8 cellular contexts compared by ENCODE assay signal in the genomic region with DNA sequence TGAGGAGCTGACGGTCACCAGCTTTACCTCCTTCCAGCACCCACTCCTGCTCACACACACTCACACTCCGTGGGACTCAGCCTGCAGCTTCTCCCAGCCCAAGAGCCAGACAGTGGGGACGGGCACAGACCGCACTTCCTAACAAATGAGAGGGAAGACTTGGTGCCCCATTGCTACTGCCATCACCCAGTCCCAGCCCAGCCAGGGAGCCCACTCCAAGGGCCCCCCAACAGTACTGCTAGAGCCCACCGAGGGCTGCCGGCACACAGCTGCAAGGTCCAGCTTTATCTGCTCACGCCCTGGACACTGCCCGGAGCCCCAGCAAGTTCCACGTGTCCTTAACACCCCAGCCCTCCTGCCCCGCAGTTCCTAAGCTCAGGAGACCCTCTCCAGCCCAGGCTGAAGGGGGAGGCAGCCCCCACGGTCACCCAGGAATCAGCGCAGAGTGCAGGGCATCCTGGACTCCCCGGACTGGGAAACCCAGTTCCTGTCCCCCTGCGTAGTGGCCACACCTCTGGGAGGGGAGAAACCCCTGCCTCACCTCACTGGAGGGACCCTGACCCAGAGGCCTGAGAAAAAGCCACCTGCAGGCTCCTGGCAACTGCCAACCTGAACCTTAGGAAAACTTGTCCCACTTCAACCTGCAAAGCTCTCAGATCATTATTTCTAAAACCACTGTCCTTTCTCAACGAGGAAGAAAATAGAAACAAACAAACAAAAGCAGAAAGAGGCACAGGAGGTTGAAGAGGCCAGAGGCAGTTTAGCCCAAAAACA. TPM values are rescaled to one million over a fixed set of nuclear protein-coding genes. Genes with fewer than 3 reads are reported as not detected.
A peak's percentile ranks its signal among the peaks of the same experiment; 100 is the strongest.
DNase-seq lines count a peak whose midpoint lies in the region; ATAC-seq and TF ChIP-seq lines count a peak whose summit lies in the region.
"Not testable (repeated sequence)": the region's sequence is repeated elsewhere in the genome, so short reads cannot be mapped to it uniquely, and the experiment has no call there.

No MANE protein-coding gene starts in this region.

- ATAC-seq in psoas muscle, upper lobe of right lung: not testable (repeated sequence)

- not testable (repeated sequence) for H3K14ac ChIP-seq in mesenchymal stem cell (ENCODE audit: low read length in 2 of 2)

- peaks cover 17% of the 10 kb centered on the region for H3K36me3 Mint-ChIP-seq in Calu3 (ENCODE audit: insufficient read depth, unreplicated experiment)
- not testable (repeated sequence) for H3K36me3 Mint-ChIP-seq in activated CD4-positive, alpha-beta T cell treated with anti-CD3 and anti-CD28 coated beads, Interleukin-2, amount 10 ng/mL, durations not matched to agents 7 days and 5 days (ENCODE audit: low read depth)

- peak overlapping the region; percentile 89 for H3K4me2 ChIP-seq in mesenchymal stem cell (ENCODE audit: low read length, poor library complexity, severe bottlenecking)

- WGBS in mesenchymal stem cell = 89% methylated on average over 13 of the region's 15 CpGs
- WGBS in psoas muscle, 3 donors = 73 to 84% (median 74%) methylated on average over 13 to 14 of the region's 15 CpGs

- intact Hi-C loops in Calu3 (cut with micrococcal nuclease; ENCODE audit: unreplicated experiment); upper lobe of right lung (cut with DNase I): not testable (repeated sequence)
- intact Hi-C loops in psoas muscle (cut with DNase I) = loop anchor here (10.0 kb wide), 2 partner anchors 57 to 67 kb away; no protein-coding TSS in a partner anchor

- H2BK120ac ChIP-seq in mesenchymal stem cell (ENCODE audit: low read depth, low read length) = not testable (repeated sequence)

- POLR2A ChIA-PET in activated CD4-positive, alpha-beta T cell treated with anti-CD3 and anti-CD28 coated beads, Interleukin-2, amount 10 ng/mL, durations not matched to agents 7 days and 5 days (lab: Charles Lee) = not testable (repeated sequence)

- not testable (repeated sequence) for H3K4ac ChIP-seq in mesenchymal stem cell (ENCODE audit: low read depth in 1 of 2, low read length in 2 of 2)

- BruUV-seq in Calu3 (replicated peaks; lab: Mats Ljungman, UMichigan) = not testable (repeated sequence)

- H2BK12ac ChIP-seq in mesenchymal stem cell (ENCODE audit: low read length in 2 of 2) = not testable (repeated sequence)

- CTCF ChIA-PET in Calu3 (lab: Charles Lee) = not testable (repeated sequence)
- CTCF ChIA-PET in activated CD4-positive, alpha-beta T cell treated with anti-CD3 and anti-CD28 coated beads, Interleukin-2, amount 10 ng/mL, durations not matched to agents 7 days and 5 days (lab: Charles Lee) = interaction anchor here (0.6 to 1.5 kb wide), 5 partner anchors 20 to 254 kb away, joined by 3 to 4 read pairs (median 3); a partner anchor contains a TSS

- not testable (repeated sequence) for H2AK5ac ChIP-seq in mesenchymal stem cell (ENCODE audit: low read length, severe bottlenecking)

- not testable (repeated sequence) for H2BK15ac ChIP-seq in mesenchymal stem cell (ENCODE audit: low read depth, poor library complexity, severe bottlenecking)

- peak overlapping the region; percentile 64 for H3K4me3 ChIP-seq in MG63
- peak overlapping the region; percentile 69 for H3K4me3 ChIP-seq in brain microvascular endothelial cell (ENCODE audit: low read depth, low read length)
- H3K4me3 ChIP-seq in fibroblast of pulmonary artery (replicated peaks; ENCODE audit: low read depth, low read length) = peak overlapping the region; percentile 68
- peak overlapping the region; percentile 83 to 90 for H3K4me3 ChIP-seq in mesenchymal stem cell (ENCODE audit: insufficient read depth in 1 of 2, low read depth in 1 of 2, low read length in 2 of 2)
- H3K4me3 ChIP-seq in psoas muscle = peak overlapping the region; percentile 71
- H3K4me3 ChIP-seq in upper lobe of right lung = peak overlapping the region; percentile 75

- not testable (repeated sequence) for H3K27me3 Mint-ChIP-seq in Calu3 (ENCODE audit: unreplicated experiment); activated CD4-positive, alpha-beta T cell treated with anti-CD3 and anti-CD28 coated beads, Interleukin-2, amount 10 ng/mL, durations not matched to agents 7 days and 5 days

- H3K9ac ChIP-seq in mesenchymal stem cell (ENCODE audit: low read length) = peak overlapping the region; percentile 83

- in situ Hi-C loops in brain microvascular endothelial cell (cut with HindIII; ENCODE audit: low pct_ligation_motif_present, low sequenced_read_pairs) = not testable (repeated sequence)

- DNase-seq in Calu3; MG63; activated CD4-positive, alpha-beta T cell treated with anti-CD3 and anti-CD28 coated beads, Interleukin-2, amount 10 ng/mL, durations not matched to agents 7 days and 5 days; brain microvascular endothelial cell; fibroblast of pulmonary artery (ENCODE audit: low read depth); mesenchymal stem cell; psoas muscle; upper lobe of right lung: not testable (repeated sequence)

- H3K27ac Mint-ChIP-seq in Calu3 (ENCODE audit: unreplicated experiment) = not testable (repeated sequence)
- H3K27ac Mint-ChIP-seq in activated CD4-positive, alpha-beta T cell treated with anti-CD3 and anti-CD28 coated beads, Interleukin-2, amount 10 ng/mL, durations not matched to agents 7 days and 5 days = peak overlapping the region; percentile 86

- H3K9me3 ChIP-seq in MG63; mesenchymal stem cell (ENCODE audit: control insufficient read depth, low read length); psoas muscle; upper lobe of right lung: not testable (repeated sequence)

- peak overlapping the region; percentile 79 for H3K4me3 Mint-ChIP-seq in Calu3 (ENCODE audit: low read depth, unreplicated experiment)
- peak overlapping the region; percentile 90 for H3K4me3 Mint-ChIP-seq in activated CD4-positive, alpha-beta T cell treated with anti-CD3 and anti-CD28 coated beads, Interleukin-2, amount 10 ng/mL, durations not matched to agents 7 days and 5 days

- not testable (repeated sequence) for TF ChIP-seq CTCF in Calu3 (IDR thresholded peaks at IDR 0.05; ENCODE audit: unreplicated experiment); brain microvascular endothelial cell (IDR thresholded peaks at IDR 0.05; ENCODE audit: low read depth, low read length, missing control alignments); fibroblast of pulmonary artery (IDR thresholded peaks at IDR 0.05; ENCODE audit: low read length, missing control alignments); psoas muscle (IDR thresholded peaks at IDR 0.05); upper lobe of right lung (IDR thresholded peaks at IDR 0.05)

- H3K27ac ChIP-seq in brain microvascular endothelial cell; mesenchymal stem cell (ENCODE audit: low read length, poor library complexity, severe bottlenecking); psoas muscle; upper lobe of right lung: not testable (repeated sequence)

- not testable (repeated sequence) for H2BK5ac ChIP-seq in mesenchymal stem cell (ENCODE audit: low read depth, low read length, poor library complexity, severe bottlenecking)

- H4K8ac ChIP-seq in mesenchymal stem cell (ENCODE audit: low read length) = not testable (repeated sequence)

- not testable (repeated sequence) for H4K91ac ChIP-seq in mesenchymal stem cell (ENCODE audit: low read length)

- H3K18ac ChIP-seq in mesenchymal stem cell (ENCODE audit: low read depth in 1 of 2, low read length in 2 of 2) = not testable (repeated sequence)

- peaks cover 28% of the 10 kb centered on the region for H3K79me1 ChIP-seq in mesenchymal stem cell (replicated peaks; ENCODE audit: low read length, poor library complexity, severe bottlenecking)

- H3K9me3 Mint-ChIP-seq in Calu3 (ENCODE audit: low read depth, unreplicated experiment); activated CD4-positive, alpha-beta T cell treated with anti-CD3 and anti-CD28 coated beads, Interleukin-2, amount 10 ng/mL, durations not matched to agents 7 days and 5 days: not testable (repeated sequence)

- H3K23ac ChIP-seq in mesenchymal stem cell (ENCODE audit: low read length in 2 of 2) = not testable (repeated sequence)

- H3K4me1 Mint-ChIP-seq in Calu3 (ENCODE audit: low read depth, unreplicated experiment) = not testable (repeated sequence)
- peaks cover 49% of the 10 kb centered on the region for H3K4me1 Mint-ChIP-seq in activated CD4-positive, alpha-beta T cell treated with anti-CD3 and anti-CD28 coated beads, Interleukin-2, amount 10 ng/mL, durations not matched to agents 7 days and 5 days

- H3K27me3 ChIP-seq in MG63; brain microvascular endothelial cell (replicated peaks); mesenchymal stem cell (ENCODE audit: control insufficient read depth in 1 of 2, insufficient read depth in 1 of 2, low read length in 2 of 2); psoas muscle (ENCODE audit: insufficient read depth in 3 of 3, low read length in 2 of 3); upper lobe of right lung: not testable (repeated sequence)

- H3K4me1 ChIP-seq in mesenchymal stem cell (ENCODE audit: control insufficient read depth, insufficient read depth, low read depth, low read length) (peaks cover 15% of the 10 kb centered on the region), upper lobe of right lung (peaks cover 15% of the 10 kb centered on the region)
- not testable (repeated sequence) for H3K4me1 ChIP-seq in psoas muscle

- not testable (repeated sequence) for H3K36me3 ChIP-seq in MG63; brain microvascular endothelial cell (replicated peaks); mesenchymal stem cell (ENCODE audit: control insufficient read depth in 1 of 2, insufficient read depth in 2 of 2, low read depth in 1 of 2, low read length in 2 of 2); psoas muscle (ENCODE audit: insufficient read depth in 1 of 2, low read depth in 1 of 2); upper lobe of right lung

- not testable (repeated sequence) for H2AFZ ChIP-seq in mesenchymal stem cell (ENCODE audit: low read depth, low read length)

RNA-seq across cellular contexts. Expression of a gene that starts 1.6 kb away (rescaled TPM):
- total RNA-seq in Calu3 (2022) (72.5 and 74.9 TPM in 2 replicates), psoas muscle (1 to 10 TPM; 5.3 to 9.3 (median 6.0) TPM), upper lobe of right lung (56.0 TPM)
- 16.5 and 54.0 TPM in 2 replicates for total RNA-seq in MG63 (2014; rRNA removed; shearing (Covaris generic); ENCODE audit: low replicate concordance)
- 100 to 1,000 TPM; 111 to 130 TPM for total RNA-seq in activated CD4-positive, alpha-beta T cell treated with anti-CD3 and anti-CD28 coated beads, Interleukin-2, amount 10 ng/mL, durations not matched to agents 7 days and 5 days
- polyA plus RNA-seq in mesenchymal stem cell (2013, experiment 1 of 2) = 11.8 TPM
- polyA plus RNA-seq in mesenchymal stem cell (2013, experiment 2 of 2) = 10.6 TPM
- 1 to 10 TPM; 2.3 to 4.4 (median 3.9) TPM for polyA plus RNA-seq in psoas muscle
